ENCODE assay signal across 34 cellular contexts in the genomic region with DNA sequence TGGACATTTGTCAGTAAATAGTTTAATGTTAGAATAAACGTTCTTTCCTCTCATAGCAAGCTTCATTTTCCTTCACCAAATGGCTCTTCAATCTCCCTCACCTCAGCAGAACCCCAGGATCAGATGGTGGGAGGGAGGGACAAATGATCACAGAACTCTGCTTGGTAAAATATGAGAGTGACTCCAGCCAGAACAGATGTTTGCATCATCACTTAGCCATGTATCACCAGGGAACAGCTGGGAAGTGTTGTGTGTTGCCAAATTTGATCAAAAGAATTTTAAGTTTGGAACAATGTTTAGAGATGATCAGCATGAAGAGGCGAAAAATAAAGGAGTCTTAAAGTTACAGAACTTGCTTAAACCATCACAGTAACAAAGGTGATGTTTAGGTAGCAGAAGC.
DNase-seq lines count a peak whose midpoint lies in the region; ATAC-seq, FAIRE-seq and TF ChIP-seq lines count a peak whose summit lies in the region.
"Had no signal": no experiment of that assay in that cellular context is flagged by ENCODE, and none has a peak within 500 bp of the region (broad histone marks: within the 10 kb centered on the region; RNA-seq: fewer than 3 reads in every experiment).

No MANE protein-coding gene starts in this region.

- H3K9me3 ChIP-seq in HepG2 (ENCODE audit: low read length), result no peaks in the 10 kb centered on the region
- H3K9me3 ChIP-seq in right lobe of liver, result no peaks in the 10 kb centered on the region
- H3K9me3 ChIP-seq in heart right ventricle, result no peaks in the 10 kb centered on the region
- H3K9me3 ChIP-seq: ascending aorta, gastrocnemius medialis, left lung, sigmoid colon, tibial artery had no signal

- H3K4me1 ChIP-seq in HepG2 (ENCODE audit: insufficient read depth, low read length) (peaks cover 76% of the 10 kb centered on the region), right lobe of liver (no peaks in the 10 kb centered on the region), heart right ventricle (peaks cover 0 to 47% (median 13%) of the 10 kb centered on the region in 9 donors)
- H3K4me1 ChIP-seq: left lung had no signal

- H3K27me3 Mint-ChIP-seq in WTC11 (ENCODE audit: low read depth), result no peaks in the 10 kb centered on the region
- H3K27me3 Mint-ChIP-seq: activated B cell treated with CpG ODN at 0.5 μM for 24 hours; activated naive CD8-positive, alpha-beta T cell treated with anti-CD3 and anti-CD28 coated beads, Interleukin-2, amount 10 ng/mL, durations not matched to agents 7 days and 5 days; activated T-cell treated with anti-CD3 and anti-CD28 coated beads, Interleukin-2, amount 50 U/mL, for 24 hours had no signal

- POLR2A ChIA-PET in HepG2 (lab: Yijun Ruan, JAX), result no interaction called here
- POLR2A ChIA-PET in WTC11 (lab: Charles Lee), result no interaction called here

- no peak overlapping the region for H2AFZ ChIP-seq in HepG2 (ENCODE audit: low read length)

- TF ChIP-seq CTCF in HepG2 (CRISPR knock-in tag; IDR thresholded peaks at IDR 0.05) (no peak), right lobe of liver (IDR thresholded peaks at IDR 0.05) (no peak), choroid plexus epithelial cell (conservative IDR thresholded peaks at IDR 0.05; ENCODE audit: low read depth, low read length) (no peak), heart right ventricle (IDR thresholded peaks at IDR 0.05) (no peak), WTC11 (IDR thresholded peaks at IDR 0.05) (no peak)

- no peaks in the 10 kb centered on the region for H3K36me3 Mint-ChIP-seq in WTC11
- H3K36me3 Mint-ChIP-seq: activated naive CD8-positive, alpha-beta T cell treated with anti-CD3 and anti-CD28 coated beads, Interleukin-2, amount 10 ng/mL, durations not matched to agents 7 days and 5 days had no signal

- TF ChIP-seq POLR2A in HepG2 (IDR thresholded peaks at IDR 0.05; ENCODE audit: insufficient read depth in 1 of 2, low read depth in 2 of 2, low read length in 2 of 2) (no peak), right lobe of liver (IDR thresholded peaks at IDR 0.05) (no peak)

- H3K27me3 ChIP-seq in HepG2 (ENCODE audit: control insufficient read depth in 1 of 2, insufficient read depth in 2 of 2, low read length in 2 of 2) (no peaks in the 10 kb centered on the region), right lobe of liver (no peaks in the 10 kb centered on the region), heart right ventricle (no peaks in the 10 kb centered on the region)
- H3K27me3 ChIP-seq: ascending aorta, gastrocnemius medialis, left lung, sigmoid colon, SJSA1, tibial artery had no signal

- H3K4me3 ChIP-seq in HepG2 (replicated peaks in 1 of 3; ENCODE audit: insufficient read depth in 1 of 3, low read depth in 2 of 3, low read length in 3 of 3) (no peak overlapping the region), right lobe of liver (no peak overlapping the region), choroid plexus epithelial cell (ENCODE audit: low read depth, low read length) (no peak overlapping the region), heart right ventricle (no peak overlapping the region)
- H3K4me3 ChIP-seq: ascending aorta, gastrocnemius medialis, left lung, sigmoid colon, SJSA1, tibial artery had no signal

- peaks cover 14% of the 10 kb centered on the region for H3K4me1 Mint-ChIP-seq in WTC11
- H3K4me1 Mint-ChIP-seq: activated B cell treated with CpG ODN at 0.5 μM for 24 hours; CD8-positive, alpha-beta memory T cell; immature natural killer cell had no signal

- CTCF ChIA-PET in HepG2 (lab: Yijun Ruan, JAX; ENCODE audit: low intra/inter-chr PET ratio, low total read pairs) (no interaction called here), WTC11 (lab: Charles Lee) (no interaction called here)

- BruUV-seq in HepG2 (replicated peaks; lab: Mats Ljungman, UMichigan), result no TSS peak

- H3K27ac ChIP-seq in HepG2 (ENCODE audit: extremely low read length, insufficient read depth, low read length), result peak overlapping the region; percentile 87
- H3K27ac ChIP-seq in right lobe of liver, result no peak overlapping the region
- H3K27ac ChIP-seq in heart right ventricle, result peak overlapping the region in 3 of 10 donors; percentile 0 to 30 (median 6)
- H3K27ac ChIP-seq: ascending aorta, gastrocnemius medialis, left lung, SJSA1, tibial artery had no signal

- in situ Hi-C loops in HepG2 (cut with HindIII; ENCODE audit: extremely low pct_ligation_motif_present, low pct_unique_long_range_greater_than_20kb), result no loop called here

- ATAC-seq in HepG2 (no peak), right lobe of liver (no peak), heart right ventricle (peak in 7 of 8 donors; percentile 62 to 88 (median 71)), WTC11 (no peak)
- ATAC-seq: effector memory CD8-positive, alpha-beta T cell; gastrocnemius medialis; left lung had no signal

- peaks cover 13% of the 10 kb centered on the region for H3K9me3 Mint-ChIP-seq in WTC11
- H3K9me3 Mint-ChIP-seq: activated B cell treated with CpG ODN at 0.5 μM for 24 hours; effector memory CD8-positive, alpha-beta T cell; immature natural killer cell had no signal

- no peak overlapping the region for H3K4me3 Mint-ChIP-seq in WTC11
- H3K4me3 Mint-ChIP-seq: activated B cell treated with CpG ODN at 0.5 μM for 24 hours; activated naive CD8-positive, alpha-beta T cell treated with anti-CD3 and anti-CD28 coated beads, Interleukin-2, amount 10 ng/mL, durations not matched to agents 7 days and 5 days; activated T-cell treated with anti-CD3 and anti-CD28 coated beads, Interleukin-2, amount 50 U/mL, for 24 hours; CD8-positive, alpha-beta memory T cell; effector memory CD8-positive, alpha-beta T cell; immature natural killer cell had no signal

- no peaks in the 10 kb centered on the region; a peak in 1 of 5 replicates for H3K36me3 ChIP-seq in HepG2 (replicated peaks in 1 of 2; ENCODE audit: control insufficient read depth in 1 of 2, insufficient read depth in 2 of 2, low read length in 2 of 2)
- H3K36me3 ChIP-seq in right lobe of liver, result no peaks in the 10 kb centered on the region
- H3K36me3 ChIP-seq in heart right ventricle, result no peaks in the 10 kb centered on the region
- H3K36me3 ChIP-seq: ascending aorta, gastrocnemius medialis, left lung, sigmoid colon, tibial artery had no signal

- no peaks in the 10 kb centered on the region for H4K20me1 ChIP-seq in HepG2 (ENCODE audit: insufficient read depth, low read length)

- H3K9ac ChIP-seq in HepG2 (ENCODE audit: insufficient read depth, low read depth, low read length), result no peak overlapping the region

- no peak for DNase-seq in HepG2 (ENCODE audit: low spot score)
- no peak for DNase-seq in right lobe of liver
- peak; percentile 59 for DNase-seq in choroid plexus epithelial cell (ENCODE audit: low read depth)
- DNase-seq in heart right ventricle, result peak in 1 of 2 donors; percentile 26
- DNase-seq in WTC11 (ENCODE audit: low spot score), result no peak
- no peak for DNase-seq in HuH-7 (ENCODE audit: low spot score)
- DNase-seq in NCI-H524 (lab: John Stamatoyannopoulos, UW), result no peak
- DNase-seq in inferior parietal cortex (ENCODE audit: extremely low spot score), result no peak
- DNase-seq: activated B cell treated with CpG ODN at 0.5 μM for 24 hours; activated CD4-positive, alpha-beta T cell treated with anti-CD3 and anti-CD28 coated beads, Interleukin-2, amount 50 U/mL, for 1 hour; activated effector memory CD4-positive, alpha-beta T cell treated with anti-CD3 and anti-CD28 coated beads, Interleukin-2, amount 50 U/mL, for 16 hours; activated naive CD8-positive, alpha-beta T cell treated with anti-CD3 and anti-CD28 coated beads, Interleukin-2, amount 10 ng/mL, durations not matched to agents 7 days and 5 days; activated T-cell treated with anti-CD3 and anti-CD28 coated beads, Interleukin-2, amount 50 U/mL, for 24 hours; caudate nucleus; CD8-positive, alpha-beta memory T cell; cortex of kidney; effector memory CD8-positive, alpha-beta T cell; gastrocnemius medialis; HCEC 1CT; immature natural killer cell; Kasumi-1; left lung; NCI-H1436 treated with DMSO at 0.1 percent for 48 hours; NCI-H2081 treated with DMSO at 0.1 percent for 48 hours; NCI-H345; NCI-H748 treated with DMSO at 0.1 percent for 48 hours; posterior cingulate gyrus; sigmoid colon; stimulated activated CD4-positive, alpha-beta T cell treated with anti-CD3 and anti-CD28 coated beads, Interleukin-4, amount 100 ng/mL, for 24 hours; tibial artery had no signal

- no peak overlapping the region for H3K27ac Mint-ChIP-seq in WTC11
- H3K27ac Mint-ChIP-seq: activated B cell treated with CpG ODN at 0.5 μM for 24 hours; activated naive CD8-positive, alpha-beta T cell treated with anti-CD3 and anti-CD28 coated beads, Interleukin-2, amount 10 ng/mL, durations not matched to agents 7 days and 5 days; activated T-cell treated with anti-CD3 and anti-CD28 coated beads, Interleukin-2, amount 50 U/mL, for 24 hours; CD8-positive, alpha-beta memory T cell; effector memory CD8-positive, alpha-beta T cell; immature natural killer cell had no signal

- FAIRE-seq in HepG2 (lab: Jason Lieb, UNC), result no peak
- FAIRE-seq: GM12892, RCC 7860 had no signal

- WGBS in HepG2 (ENCODE audit: low lambda C conversion rate), result 79% methylated on average over 2 of the region's 2 CpGs
- 38% methylated on average over 2 of the region's 2 CpGs for WGBS in right lobe of liver (ENCODE audit: insufficient coverage, low coverage, low lambda C conversion rate, missing lambda C conversion rate)
- 64 to 68% methylated on average over 2 of the region's 2 CpGs for WGBS in heart right ventricle, 2 donors

- intact Hi-C loops in HepG2 (cut with micrococcal nuclease; ENCODE audit: unreplicated experiment) (loop anchor here (5.0 kb wide), 1 partner anchor 115 kb away; a partner anchor contains a TSS), right lobe of liver (cut with DNase I) (no loop called here), heart right ventricle (cut with DNase I) (loop anchor here in 1 of 10 donors (10.0 kb wide), 2 partner anchors 52 to 112 kb away; a partner anchor contains a TSS)

- TF ChIP-seq EP300 in HepG2 (IDR thresholded peaks at IDR 0.05; ENCODE audit: low read depth in 2 of 2, low read length in 2 of 2), result no peak
- no peak for TF ChIP-seq EP300 in HepG2 (CRISPR knock-in tag; IDR thresholded peaks at IDR 0.05; ENCODE audit: borderline replicate concordance)

- peaks cover 4% of the 10 kb centered on the region for H3K79me2 ChIP-seq in HepG2 (ENCODE audit: insufficient read depth, low read length)

- TF ChIP-seq RAD21 in HepG2 (CRISPR knock-in tag; IDR thresholded peaks at IDR 0.05), result no peak

- no peak overlapping the region for H3K4me2 ChIP-seq in HepG2 (ENCODE audit: low read depth, low read length)

TF ChIP-seq in HepG2, 621 proteins besides CTCF, POLR2A, EP300 and RAD21 (continues in another document):
- TF ChIP-seq ZNF317 (CRISPR knock-in tag; IDR thresholded peaks at IDR 0.05) (no peak), BCL6 (CRISPR knock-in tag; IDR thresholded peaks at IDR 0.05) (no peak), POLR2AphosphoS2 (IDR thresholded peaks at IDR 0.05; ENCODE audit: low read depth, low read length) (no peak), DMAP1 (CRISPR knock-in tag; IDR thresholded peaks at IDR 0.05) (no peak)

Comparison
In these comparisons a context has a peak if more than half of its experiments do, and no peak if none do; other contexts are left out.
1. ATAC-seq: peak in heart right ventricle (7 of 8); none in HepG2 (single experiment), right lobe of liver (0 of 4) and WTC11 (single experiment).